1 cellular context compared by ENCODE assay signal in genomic region chr12:103840881-103841689, GRCh38.
TF ChIP-seq lines count a peak whose summit lies in the region.

Gene NT5DC3 (minus strand): TSS chr12:103841234. CDS start chr12:103841156, 78 bp downstream.

TF ChIP-seq in GM23338, 12 proteins besides CTCF, POLR2A, EP300 and RAD21 (continued from another document):
- TF ChIP-seq ZNF462 (CRISPR knock-in tag; IDR thresholded peaks at IDR 0.05) (no peak), EZH2phosphoT487 (IDR thresholded peaks at IDR 0.05; ENCODE audit: unreplicated experiment) (no peak), ZNF331 (CRISPR knock-in tag; IDR thresholded peaks at IDR 0.05; ENCODE audit: low read depth) (no peak)
TF ChIP-seq in GM23338: peak in this region for 3.
